Comparison of ENCODE assay signal across 14 cellular contexts in genomic region chr10:21097926-21098355, GRCh38.
"Had no signal": no experiment of that assay in that cellular context is flagged by ENCODE, and none has a peak within 500 bp of the region (broad histone marks: within the 10 kb centered on the region; RNA-seq: fewer than 3 reads in every experiment).

No MANE protein-coding gene starts in this region.

- H3K27ac Mint-ChIP-seq: activated CD4-positive, alpha-beta memory T cell treated with anti-CD3 and anti-CD28 coated beads, Interleukin-2, amount 10 ng/mL, durations not matched to agents 7 days and 5 days; activated naive CD8-positive, alpha-beta T cell treated with anti-CD3 and anti-CD28 coated beads for 36 hours had no signal

- H3K4me1 ChIP-seq: left lung had no signal

- H3K27me3 ChIP-seq: cardiac muscle cell, left lung, pancreas, testis, upper lobe of right lung had no signal

- H3K9me3 Mint-ChIP-seq: activated CD4-positive, alpha-beta memory T cell treated with anti-CD3 and anti-CD28 coated beads, Interleukin-2, amount 10 ng/mL, durations not matched to agents 7 days and 5 days; activated naive CD8-positive, alpha-beta T cell treated with anti-CD3 and anti-CD28 coated beads for 36 hours; stimulated activated naive CD8-positive, alpha-beta T cell treated with anti-CD3 and anti-CD28 coated beads, Interleukin-15, amount 100 ng/mL, for 72 hours had no signal

- DNase-seq: activated CD4-positive, alpha-beta memory T cell treated with anti-CD3 and anti-CD28 coated beads, Interleukin-2, amount 10 ng/mL, durations not matched to agents 7 days and 5 days; activated gamma-delta T cell; activated naive CD8-positive, alpha-beta T cell treated with anti-CD3 and anti-CD28 coated beads for 36 hours; activated T-cell treated with anti-CD3 and anti-CD28 coated beads, Interleukin-2, amount 50 U/mL, for 48 hours; anterior cingulate cortex; foreskin melanocyte; head of caudate nucleus; left lung; stimulated activated CD4-positive, alpha-beta T cell treated with anti-CD3 and anti-CD28 coated beads, Interleukin-4, amount 100 ng/mL, for 1 hour; stimulated activated naive CD8-positive, alpha-beta T cell treated with anti-CD3 and anti-CD28 coated beads, Interleukin-15, amount 100 ng/mL, for 72 hours; testis; upper lobe of right lung had no signal

- H3K36me3 ChIP-seq: cardiac muscle cell, left lung, pancreas, upper lobe of right lung had no signal

- H3K4me1 Mint-ChIP-seq: activated CD4-positive, alpha-beta memory T cell treated with anti-CD3 and anti-CD28 coated beads, Interleukin-2, amount 10 ng/mL, durations not matched to agents 7 days and 5 days had no signal

- H3K9me3 ChIP-seq: left lung, pancreas, testis, upper lobe of right lung had no signal

- H3K27ac ChIP-seq: cardiac muscle cell, testis had no signal

- H3K4me3 Mint-ChIP-seq: activated CD4-positive, alpha-beta memory T cell treated with anti-CD3 and anti-CD28 coated beads, Interleukin-2, amount 10 ng/mL, durations not matched to agents 7 days and 5 days; activated naive CD8-positive, alpha-beta T cell treated with anti-CD3 and anti-CD28 coated beads for 36 hours; stimulated activated naive CD8-positive, alpha-beta T cell treated with anti-CD3 and anti-CD28 coated beads, Interleukin-15, amount 100 ng/mL, for 72 hours had no signal

- H3K36me3 Mint-ChIP-seq: activated naive CD8-positive, alpha-beta T cell treated with anti-CD3 and anti-CD28 coated beads for 36 hours had no signal

- H3K4me3 ChIP-seq: cardiac muscle cell, left lung, pancreas, testis, upper lobe of right lung had no signal

- H3K27me3 Mint-ChIP-seq: activated CD4-positive, alpha-beta memory T cell treated with anti-CD3 and anti-CD28 coated beads, Interleukin-2, amount 10 ng/mL, durations not matched to agents 7 days and 5 days; activated naive CD8-positive, alpha-beta T cell treated with anti-CD3 and anti-CD28 coated beads for 36 hours; stimulated activated naive CD8-positive, alpha-beta T cell treated with anti-CD3 and anti-CD28 coated beads, Interleukin-15, amount 100 ng/mL, for 72 hours had no signal
